21 cellular contexts compared by ENCODE assay signal in the genomic region with DNA sequence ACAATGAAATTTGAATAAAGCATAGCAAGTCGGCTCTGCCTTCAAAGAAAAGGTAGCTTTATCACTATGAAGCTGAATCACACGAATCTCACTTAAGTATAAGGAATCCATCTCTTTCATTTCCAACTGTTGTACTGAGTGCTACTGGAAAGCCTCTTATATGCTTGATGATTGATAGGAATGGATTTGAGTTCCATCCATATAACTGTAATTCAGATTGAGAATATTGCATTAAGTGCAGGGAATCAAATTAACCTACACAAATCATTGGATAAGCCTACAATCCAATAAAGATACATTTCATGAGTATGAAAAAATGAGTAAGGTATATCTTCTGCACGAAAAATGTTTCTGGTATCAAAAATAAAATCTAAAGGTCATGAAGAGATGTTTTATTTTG.
"Had no signal": no experiment of that assay in that cellular context is flagged by ENCODE, and none has a peak within 500 bp of the region (broad histone marks: within the 10 kb centered on the region; RNA-seq: fewer than 3 reads in every experiment).

No MANE protein-coding gene starts in this region.

- H3K27ac ChIP-seq: colonic mucosa, epithelial cell of prostate, esophagus squamous epithelium, gastrocnemius medialis, heart right ventricle, left lung, lower lobe of right lung had no signal

- DNase-seq: colonic mucosa; cortex of kidney; effector CD8-positive, alpha-beta T cell; effector memory CD8-positive, alpha-beta T cell; endodermal cell; erythroblast; esophagus squamous epithelium; foreskin fibroblast; foreskin melanocyte; gastrocnemius medialis; glutamatergic neuron; head of caudate nucleus; heart right ventricle; left cardiac atrium; left lung; left ventricle myocardium superior; lower lobe of right lung; mesenchymal stem cell; mucosa of descending colon; naive B cell had no signal

- H3K4me3 ChIP-seq: colonic mucosa, esophagus squamous epithelium, gastrocnemius medialis, heart right ventricle, left lung, lower lobe of right lung, mucosa of descending colon had no signal

- H3K27me3 ChIP-seq: colonic mucosa, esophagus squamous epithelium, gastrocnemius medialis, heart right ventricle, left lung had no signal

- H3K9me3 ChIP-seq: colonic mucosa, esophagus squamous epithelium, gastrocnemius medialis, heart right ventricle, left lung, lower lobe of right lung, mucosa of descending colon had no signal

- H3K36me3 ChIP-seq: colonic mucosa, esophagus squamous epithelium, gastrocnemius medialis, left lung, lower lobe of right lung had no signal

- H3K4me1 ChIP-seq: colonic mucosa, left lung, lower lobe of right lung had no signal
